In the genomic region with DNA sequence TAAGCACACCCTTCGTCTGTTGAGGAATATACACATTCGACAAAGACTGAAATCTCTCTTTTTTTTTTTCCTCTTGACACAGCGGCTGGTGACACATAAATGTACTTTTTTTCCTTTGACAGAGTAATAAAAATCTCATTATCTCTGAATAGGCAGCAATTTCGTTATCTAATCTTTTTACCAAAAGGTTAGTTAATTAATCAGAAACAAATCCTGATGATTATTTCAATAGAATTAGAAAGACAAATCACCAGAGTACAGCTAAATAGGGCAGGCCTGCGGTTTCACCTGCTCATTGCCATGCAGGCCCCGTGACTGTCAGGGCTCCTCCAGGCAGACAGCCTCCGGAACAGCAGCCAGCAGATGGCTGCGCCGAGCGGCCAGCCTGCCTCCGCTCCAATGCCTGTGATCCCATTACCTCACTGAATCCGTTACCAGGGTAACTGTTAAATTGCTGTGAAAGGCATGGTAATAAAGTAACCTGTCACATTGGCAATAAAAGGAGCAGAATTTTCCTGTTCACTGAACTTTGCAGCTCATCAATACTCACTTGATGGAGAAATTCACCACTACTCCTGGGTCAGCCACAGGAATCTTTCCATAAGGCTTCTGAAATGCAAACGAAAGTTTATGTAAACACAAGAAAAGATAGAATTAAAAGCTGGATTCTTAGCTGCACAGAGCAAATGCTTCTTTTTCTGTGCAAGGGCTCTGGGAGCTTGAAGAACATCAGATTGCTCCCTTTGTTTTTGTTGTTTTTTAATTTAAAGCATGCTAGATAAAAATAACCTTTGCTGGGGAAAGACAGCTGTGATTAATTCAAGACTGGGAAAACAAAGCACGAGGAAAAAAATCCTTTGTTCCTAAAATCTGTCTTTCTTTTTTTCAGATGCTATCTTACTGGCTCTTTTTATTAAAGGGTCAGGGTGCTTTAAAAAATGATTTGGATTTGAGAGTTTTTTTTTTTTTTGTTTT, we compare ENCODE assay signal across 8 cellular contexts.
DNase-seq lines count a peak whose midpoint lies in the region; ATAC-seq and TF ChIP-seq lines count a peak whose summit lies in the region.

No MANE protein-coding gene starts in this region.

- H3K4me3 ChIP-seq in BLaER1 treated with 17β-estradiol and CSF1 and Interleukin-3, amounts not matched to agents 10 nM and 100 nM = no peak overlapping the region
- H3K4me3 ChIP-seq in SU-DHL-6 (ENCODE audit: insufficient read depth, low read length, poor library complexity, severe bottlenecking) (peak overlapping the region; percentile 35), fibroblast of villous mesenchyme (ENCODE audit: low read depth, low read length) (no peak overlapping the region)

- H3K4me1 ChIP-seq in BLaER1 treated with 17β-estradiol and CSF1 and Interleukin-3, amounts not matched to agents 10 nM and 100 nM = peaks cover 24 to 37% (median 33%) of the 10 kb centered on the region in 10 experiments

- no peak for TF ChIP-seq CTCF in SU-DHL-6 (IDR thresholded peaks at IDR 0.05; ENCODE audit: insufficient read depth, low read length, poor library complexity, severe bottlenecking)
- TF ChIP-seq CTCF in fibroblast of villous mesenchyme (IDR thresholded peaks at IDR 0.05; ENCODE audit: insufficient read depth, low read depth, low read length) = peak; percentile 48
- peak; percentile 26 to 49 (median 47) for TF ChIP-seq CTCF in nephron (IDR thresholded peaks at IDR 0.05; ENCODE audit: unreplicated experiment in 3 of 3)

- H3K79me2 ChIP-seq in SU-DHL-6 (ENCODE audit: insufficient read depth, low read length) = no peaks in the 10 kb centered on the region

- peaks cover 9% of the 10 kb centered on the region for H3K27me3 Mint-ChIP-seq in nephron (ENCODE audit: low read depth)

- peak overlapping the region; percentile 65 to 78 (median 75) for H3K4me3 Mint-ChIP-seq in nephron

- H3K27me3 ChIP-seq in BLaER1 treated with 17β-estradiol and CSF1 and Interleukin-3, amounts not matched to agents 10 nM and 100 nM = no peaks in the 10 kb centered on the region
- no peaks in the 10 kb centered on the region for H3K27me3 ChIP-seq in SU-DHL-6 (ENCODE audit: low read length)

- H3K36me3 ChIP-seq in BLaER1 treated with 17β-estradiol and CSF1 and Interleukin-3, amounts not matched to agents 10 nM and 100 nM = no peaks in the 10 kb centered on the region
- H3K36me3 ChIP-seq in SU-DHL-6 (ENCODE audit: low read length) = no peaks in the 10 kb centered on the region

- no peaks in the 10 kb centered on the region for H3K36me3 Mint-ChIP-seq in nephron (ENCODE audit: low read depth)

- H3K27ac ChIP-seq in BLaER1 treated with 17β-estradiol and CSF1 and Interleukin-3, amounts not matched to agents 10 nM and 100 nM = no peak overlapping the region
- H3K27ac ChIP-seq in SU-DHL-6 (ENCODE audit: low read depth, low read length) = peak overlapping the region; percentile 44

- H2AFZ ChIP-seq in SU-DHL-6 (ENCODE audit: low read depth, low read length, severe bottlenecking) = peak overlapping the region; percentile 62

- H3K9ac ChIP-seq in BLaER1 treated with 17β-estradiol and CSF1 and Interleukin-3, amounts not matched to agents 10 nM and 100 nM = no peak overlapping the region
- peak overlapping the region; percentile 25 for H3K9ac ChIP-seq in SU-DHL-6 (ENCODE audit: low read length)

- H3K9me3 Mint-ChIP-seq in nephron = no peaks in the 10 kb centered on the region

- no peaks in the 10 kb centered on the region for H3K9me2 ChIP-seq in SU-DHL-6 (replicated peaks; ENCODE audit: insufficient read depth, low read length)

- H4K20me1 ChIP-seq in BLaER1 treated with 17β-estradiol and CSF1 and Interleukin-3, amounts not matched to agents 10 nM and 100 nM = no peaks in the 10 kb centered on the region
- no peaks in the 10 kb centered on the region for H4K20me1 ChIP-seq in SU-DHL-6 (ENCODE audit: low read depth, low read length)

- DNase-seq in NAMALWA (ENCODE audit: low spot score) (peak; percentile 83), fibroblast of villous mesenchyme (ENCODE audit: low read depth) (peak; percentile 93), NCI-H226 (no peak)
- no peak for DNase-seq in stimulated activated naive CD8-positive, alpha-beta T cell treated with anti-CD3 and anti-CD28 coated beads, Interleukin-15, Interleukin-2, amounts not matched to agents 100 U/mL and 50 U/mL, for 24 hours

- no peaks in the 10 kb centered on the region for H3F3A ChIP-seq in SU-DHL-6 (ENCODE audit: insufficient read depth)

- peaks cover 77% of the 10 kb centered on the region for H3K4me1 Mint-ChIP-seq in nephron

- H3K4me2 ChIP-seq in BLaER1 treated with 17β-estradiol and CSF1 and Interleukin-3, amounts not matched to agents 10 nM and 100 nM = peak overlapping the region in 8 of 11 experiments; percentile 30 to 77 (median 64); a peak in 14 of 22 replicates
- peak overlapping the region; percentile 63 for H3K4me2 ChIP-seq in SU-DHL-6 (ENCODE audit: low read depth, low read length, poor library complexity, severe bottlenecking)

- peak; percentile 29 for ATAC-seq in GM21786 (IDR thresholded peaks at IDR 0.05; ENCODE audit: unreplicated experiment)
- ATAC-seq in stimulated activated naive CD8-positive, alpha-beta T cell treated with anti-CD3 and anti-CD28 coated beads, Interleukin-15, Interleukin-2, amounts not matched to agents 100 U/mL and 50 U/mL, for 24 hours = no peak

- peak overlapping the region; percentile 93 to 98 (median 97) for H3K27ac Mint-ChIP-seq in nephron

- no peaks in the 10 kb centered on the region for H3K9me3 ChIP-seq in BLaER1 treated with 17β-estradiol and CSF1 and Interleukin-3, amounts not matched to agents 10 nM and 100 nM (replicated peaks in 1 of 11)
- H3K9me3 ChIP-seq in SU-DHL-6 (ENCODE audit: insufficient read depth, low read length) = no peaks in the 10 kb centered on the region

Comparison
In these comparisons a context has a peak if more than half of its experiments do, and no peak if none do; other contexts are left out.
1. DNase-seq: peak in NAMALWA (single experiment) and fibroblast of villous mesenchyme (single experiment); none in stimulated activated naive CD8-positive, alpha-beta T cell treated with anti-CD3 and anti-CD28 coated beads, Interleukin-15, Interleukin-2, amounts not matched to agents 100 U/mL and 50 U/mL, for 24 hours (single experiment) and NCI-H226 (single experiment).